In genomic region chr3:130111185-130111864, GRCh38 we compare ENCODE assay signal across 8 cellular contexts. TPM values are rescaled to one million over a fixed set of nuclear protein-coding genes. Genes with fewer than 3 reads are reported as not detected.
DNase-seq lines count a peak whose midpoint lies in the region; ATAC-seq and TF ChIP-seq lines count a peak whose summit lies in the region.

No MANE protein-coding gene starts in this region.

- H3K9me3 ChIP-seq in adrenal gland (replicated peaks in 1 of 3), result no peaks in the 10 kb centered on the region
- no peaks in the 10 kb centered on the region for H3K9me3 ChIP-seq in upper lobe of left lung

- H3K27ac ChIP-seq in adrenal gland, result peak overlapping the region; percentile 35 to 85 (median 53)
- H3K27ac ChIP-seq in upper lobe of left lung, result peak overlapping the region; percentile 78 to 90 (median 84)

- H3K4me3 ChIP-seq in GM12875 (ENCODE audit: low read depth, low read length), result peak overlapping the region; percentile 84
- peak overlapping the region; percentile 40 to 94 (median 56) for H3K4me3 ChIP-seq in adrenal gland
- H3K4me3 ChIP-seq in upper lobe of left lung, result peak overlapping the region; percentile 82 to 96 (median 88)

- peak; percentile 100 for ATAC-seq in HG02798 (IDR thresholded peaks at IDR 0.05; ENCODE audit: poor library complexity, unreplicated experiment)
- peak; percentile 100 for ATAC-seq in upper lobe of left lung (ENCODE audit: low FRiP score in 2 of 2)

- H3K4me1 ChIP-seq in adrenal gland (replicated peaks in 1 of 2) (no peaks in the 10 kb centered on the region), upper lobe of left lung (peaks cover 0 to 15% (median 11%) of the 10 kb centered on the region in 4 donors)

- DNase-seq in NCI-H1417 treated with DMSO at 0.1 percent for 48 hours (lab: John Stamatoyannopoulos, UW) (peak; percentile 93), SW 1271 (lab: John Stamatoyannopoulos, UW) (peak; percentile 89 to 94), adrenal gland (peak; percentile 99 to 100 (median 99)), cardiac septum (ENCODE audit: low spot score) (peak; percentile 100), pons (ENCODE audit: low spot score) (peak; percentile 96), upper lobe of left lung (peak; percentile 99 to 100)

- H3K27me3 ChIP-seq in adrenal gland, result no peaks in the 10 kb centered on the region
- no peaks in the 10 kb centered on the region for H3K27me3 ChIP-seq in upper lobe of left lung

- 0 to 1% (median 0%) methylated on average over 8 to 54 of the region's 54 CpGs for WGBS in adrenal gland, 4 donors
- 0 to 1% methylated on average over 5 to 29 of the region's 54 CpGs for WGBS in upper lobe of left lung, 2 donors

- H3K36me3 ChIP-seq in adrenal gland (replicated peaks in 1 of 2) (no peaks in the 10 kb centered on the region), upper lobe of left lung (no peaks in the 10 kb centered on the region)

- no peak for TF ChIP-seq EP300 in upper lobe of left lung (IDR thresholded peaks at IDR 0.05)

- intact Hi-C loops in adrenal gland (cut with DNase I), result no loop called here
- intact Hi-C loops in cardiac septum (cut with DNase I), result no loop called here

- TF ChIP-seq CTCF in GM12875 (IDR thresholded peaks at IDR 0.05; ENCODE audit: borderline replicate concordance, insufficient read depth, low read depth, low read length), result no peak
- no peak for TF ChIP-seq CTCF in adrenal gland (IDR thresholded peaks at IDR 0.05)
- no peak for TF ChIP-seq CTCF in upper lobe of left lung (IDR thresholded peaks at IDR 0.05)

- TF ChIP-seq POLR2A in adrenal gland (IDR thresholded peaks at IDR 0.05), result peak in 1 of 2 donors; percentile 40
- TF ChIP-seq POLR2A in upper lobe of left lung (IDR thresholded peaks at IDR 0.05), result peak in 1 of 4 donors; percentile 54

RNA-seq across cellular contexts. Expression of gene ALG1L2, which starts 29.7 kb away (rescaled TPM):
- total RNA-seq in adrenal gland (1 to 10 TPM in 1 of 8 donors, not detected in 7; 1.2 TPM), cardiac septum (not detected), upper lobe of left lung (1 to 10 TPM in 2 of 6 donors, under 1 TPM in 1, not detected in 3; 0.83 to 2.1 (median 1.3) TPM)
- not detected for polyA plus RNA-seq in adrenal gland

Comparison
In these comparisons a context has a peak if more than half of its experiments do, and no peak if none do; other contexts are left out.
1. Peak in every context shown above with its lines: DNase-seq, ATAC-seq, H3K4me3 ChIP-seq and H3K27ac ChIP-seq.